ENCODE assay signal across 19 cellular contexts in the genomic region with DNA sequence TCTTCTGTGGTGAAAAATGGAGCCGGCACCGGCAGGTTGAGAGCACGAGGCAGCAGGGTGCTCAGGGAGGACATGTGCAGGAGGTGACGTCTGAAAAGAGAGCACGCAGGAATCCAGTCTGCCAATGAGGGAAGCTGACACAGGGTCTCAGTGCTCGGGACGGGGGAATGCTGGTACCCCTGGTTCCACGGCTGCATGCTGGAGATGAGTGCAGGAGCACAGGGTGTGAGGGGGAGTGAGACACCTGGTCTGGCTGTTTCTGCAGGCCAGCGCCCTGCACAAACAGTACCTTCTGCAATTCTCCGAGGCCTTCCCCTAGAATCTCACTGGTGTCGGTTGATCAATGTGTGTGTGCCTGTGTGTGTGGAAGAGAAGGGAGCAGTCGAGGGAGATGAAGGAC.
"Had no signal": no experiment of that assay in that cellular context is flagged by ENCODE, and none has a peak within 500 bp of the region (broad histone marks: within the 10 kb centered on the region; RNA-seq: fewer than 3 reads in every experiment).

No MANE protein-coding gene starts in this region.

- H3K4me3 ChIP-seq: lower lobe of right lung, sigmoid colon, SJSA1, suprapubic skin, upper lobe of left lung had no signal

- H3K27ac ChIP-seq: brain microvascular endothelial cell, lower lobe of right lung, sigmoid colon, SJSA1, suprapubic skin, upper lobe of left lung, WERI-Rb-1 had no signal

- ATAC-seq: esophagus mucosa; lower lobe of right lung; naive thymus-derived CD4-positive, alpha-beta T cell; stimulated activated naive CD8-positive, alpha-beta T cell treated with anti-CD3 and anti-CD28 coated beads, Interleukin-15, Interleukin-2, amounts not matched to agents 100 U/mL and 50 U/mL, for 24 hours had no signal

- H3K27me3 Mint-ChIP-seq: activated CD4-positive, alpha-beta T cell treated with anti-CD3 and anti-CD28 coated beads, Interleukin-2, amount 10 ng/mL, durations not matched to agents 24 days and 14 days; activated T-cell treated with anti-CD3 and anti-CD28 coated beads, Interleukin-2, amount 50 U/mL, for 24 hours; naive thymus-derived CD4-positive, alpha-beta T cell had no signal

- H3K4me1 ChIP-seq: lower lobe of right lung, suprapubic skin had no signal

- DNase-seq: activated CD4-positive, alpha-beta T cell treated with anti-CD3 and anti-CD28 coated beads, Interleukin-2, amount 10 ng/mL, durations not matched to agents 24 days and 14 days; activated gamma-delta T cell treated with Interleukin-2 at 50 U/mL for 16 hours; activated T-cell treated with anti-CD3 and anti-CD28 coated beads, Interleukin-2, amount 50 U/mL, for 24 hours; brain microvascular endothelial cell; dermis blood vessel endothelial cell; left cardiac atrium; lower lobe of right lung; midbrain; naive thymus-derived CD4-positive, alpha-beta T cell; sigmoid colon; stimulated activated CD4-positive, alpha-beta T cell treated with anti-CD3 and anti-CD28 coated beads, Interleukin-12 subunit alpha, Interleukin-12 subunit beta, amount 100 ng/mL, for 4 hours; stimulated activated naive CD8-positive, alpha-beta T cell treated with anti-CD3 and anti-CD28 coated beads, Interleukin-15, Interleukin-2, amounts not matched to agents 100 U/mL and 50 U/mL, for 24 hours; SW 1271; T1000; upper lobe of left lung; WERI-Rb-1 had no signal

- H3K9me3 Mint-ChIP-seq: activated CD4-positive, alpha-beta T cell treated with anti-CD3 and anti-CD28 coated beads, Interleukin-2, amount 10 ng/mL, durations not matched to agents 24 days and 14 days; activated T-cell treated with anti-CD3 and anti-CD28 coated beads, Interleukin-2, amount 50 U/mL, for 24 hours; naive thymus-derived CD4-positive, alpha-beta T cell had no signal

- H3K4me3 Mint-ChIP-seq: activated CD4-positive, alpha-beta T cell treated with anti-CD3 and anti-CD28 coated beads, Interleukin-2, amount 10 ng/mL, durations not matched to agents 24 days and 14 days; activated T-cell treated with anti-CD3 and anti-CD28 coated beads, Interleukin-2, amount 50 U/mL, for 24 hours; naive thymus-derived CD4-positive, alpha-beta T cell had no signal

- H3K27me3 ChIP-seq: brain microvascular endothelial cell, sigmoid colon, SJSA1, suprapubic skin, upper lobe of left lung had no signal
